In the genomic region with DNA sequence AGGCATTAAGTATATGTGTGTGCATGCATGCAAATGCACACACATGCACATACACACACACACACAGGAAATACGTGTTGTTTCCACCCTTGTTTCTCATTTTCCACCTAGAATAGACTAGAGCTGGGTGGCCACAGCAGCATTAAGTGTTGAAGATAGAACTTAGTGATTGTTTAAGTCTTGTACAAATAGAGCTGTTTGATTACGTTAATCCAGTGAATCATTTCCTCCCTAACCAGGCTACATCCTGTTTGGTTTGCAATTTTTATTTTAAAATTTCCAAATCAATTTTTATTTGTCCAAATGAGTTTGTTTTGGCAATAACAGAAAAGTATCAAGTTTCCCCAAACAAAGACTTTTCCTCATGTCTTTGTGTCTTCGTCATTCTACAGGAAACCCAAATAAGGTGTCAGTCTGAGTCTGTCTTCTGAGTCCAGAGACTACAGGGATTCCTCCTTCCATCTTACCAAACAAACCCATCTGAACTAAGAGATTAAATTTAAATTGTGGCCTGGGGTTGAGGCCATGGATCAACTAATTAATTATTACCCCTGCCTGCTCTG, we compare ENCODE assay signal across 8 cellular contexts.
A peak's percentile ranks its signal among the peaks of the same experiment; 100 is the strongest.
DNase-seq lines count a peak whose midpoint lies in the region; ATAC-seq and TF ChIP-seq lines count a peak whose summit lies in the region.

No MANE protein-coding gene starts in this region.

- no peaks in the 10 kb centered on the region for H3K4me1 ChIP-seq in gastroesophageal sphincter
- H3K4me1 ChIP-seq in ovary (ENCODE audit: insufficient read depth), result no peaks in the 10 kb centered on the region

- no peak overlapping the region for H3K4me3 ChIP-seq in gastroesophageal sphincter
- H3K4me3 ChIP-seq in ovary, result no peak overlapping the region

- peak overlapping the region; percentile 31 for H3K4me3 Mint-ChIP-seq in T-helper 17 cell

- H3K27me3 ChIP-seq in gastroesophageal sphincter (no peaks in the 10 kb centered on the region), ovary (no peaks in the 10 kb centered on the region)

- TF ChIP-seq CTCF in gastroesophageal sphincter (IDR thresholded peaks at IDR 0.05), result no peak
- no peak for TF ChIP-seq CTCF in ovary (IDR thresholded peaks at IDR 0.05)

- H3K36me3 Mint-ChIP-seq in T-helper 17 cell (ENCODE audit: low read depth), result peaks cover 2% of the 10 kb centered on the region

- peak; percentile 76 for ATAC-seq in T-helper 17 cell
- ATAC-seq in gastroesophageal sphincter, result peak; percentile 72
- no peak for ATAC-seq in HG02763 (IDR thresholded peaks at IDR 0.05; ENCODE audit: unreplicated experiment)
- ATAC-seq in HG03039 (IDR thresholded peaks at IDR 0.05; ENCODE audit: unreplicated experiment), result no peak

- peaks cover 3% of the 10 kb centered on the region for H3K4me1 Mint-ChIP-seq in T-helper 17 cell

- 21 to 33% methylated on average over 3 of the region's 3 CpGs for WGBS in gastroesophageal sphincter (ENCODE audit: low coverage in 1 of 2), 2 donors
- 14 to 32% (median 19%) methylated on average over 3 of the region's 3 CpGs for WGBS in ovary, 3 donors

- no peak overlapping the region for H3K27ac Mint-ChIP-seq in T-helper 17 cell

- H3K36me3 ChIP-seq in gastroesophageal sphincter, result no peaks in the 10 kb centered on the region
- no peaks in the 10 kb centered on the region for H3K36me3 ChIP-seq in ovary

- peak overlapping the region in 2 of 4 donors; percentile 4 to 47 for H3K27ac ChIP-seq in gastroesophageal sphincter
- no peak overlapping the region for H3K27ac ChIP-seq in ovary

- TF ChIP-seq EP300 in gastroesophageal sphincter (IDR thresholded peaks at IDR 0.05) (no peak), ovary (IDR thresholded peaks at IDR 0.05) (no peak)

- H3K9me3 ChIP-seq in T-helper 17 cell (ENCODE audit: control insufficient read depth, low read length, poor library complexity, severe bottlenecking) (no peaks in the 10 kb centered on the region), gastroesophageal sphincter (no peaks in the 10 kb centered on the region), ovary (no peaks in the 10 kb centered on the region)

- intact Hi-C loops in ovary (cut with DNase I), result no loop called here

- DNase-seq in A172 (ENCODE audit: low spot score) (peak; percentile 56), GM04504 (ENCODE audit: low read depth) (peak; percentile 58), T-helper 17 cell (no peak), ovary (no peak)
- no peak for DNase-seq in NK-92 treated with Interleukin-12 subunit alpha and Interleukin-12 subunit beta, amount 100 ng/mL, for 24 hours (lab: John Stamatoyannopoulos, UW)

- peaks cover 25% of the 10 kb centered on the region for H3K27me3 Mint-ChIP-seq in T-helper 17 cell

- no peak for TF ChIP-seq POLR2A in gastroesophageal sphincter (IDR thresholded peaks at IDR 0.05)
- TF ChIP-seq POLR2A in ovary (IDR thresholded peaks at IDR 0.05), result no peak

Comparison
In these comparisons a context has a peak if more than half of its experiments do, and no peak if none do; other contexts are left out.
1. DNase-seq: peak in A172 (single experiment) and GM04504 (single experiment); none in T-helper 17 cell (0 of 3), NK-92 treated with Interleukin-12 subunit alpha and Interleukin-12 subunit beta, amount 100 ng/mL, for 24 hours (single experiment) and ovary (0 of 5).
2. ATAC-seq: peak in T-helper 17 cell (single experiment) and gastroesophageal sphincter (single experiment); none in HG02763 (single experiment) and HG03039 (single experiment).